10 cellular contexts compared by ENCODE assay signal in the genomic region with DNA sequence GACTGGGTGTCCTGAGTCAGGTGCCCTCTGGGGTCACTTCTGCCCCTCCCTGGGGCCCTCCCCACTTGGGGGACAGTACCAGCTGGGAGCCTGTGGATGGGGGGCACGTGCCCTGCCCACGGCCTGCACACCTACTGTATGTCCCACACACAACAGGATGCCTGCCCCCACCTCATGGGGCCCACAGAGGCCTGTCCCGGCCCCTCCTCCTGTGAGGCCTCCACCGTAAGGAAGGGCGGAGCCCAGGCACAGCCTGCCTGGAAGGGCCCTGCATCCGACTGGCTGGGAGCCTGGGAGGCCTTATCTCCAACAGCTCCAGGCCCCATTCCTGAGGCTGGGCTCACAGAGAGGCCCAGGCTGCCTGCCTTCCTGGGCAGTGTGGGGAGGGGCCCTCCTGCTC. TPM values are rescaled to one million over a fixed set of nuclear protein-coding genes. Genes with fewer than 3 reads are reported as not detected.
DNase-seq lines count a peak whose midpoint lies in the region; ATAC-seq, FAIRE-seq and TF ChIP-seq lines count a peak whose summit lies in the region.
"Had no signal": no experiment of that assay in that cellular context is flagged by ENCODE, and none has a peak within 500 bp of the region (broad histone marks: within the 10 kb centered on the region; RNA-seq: fewer than 3 reads in every experiment).

No MANE protein-coding gene starts in this region.

- no peak for FAIRE-seq in small intestine (lab: Jason Lieb, UNC)

- H3K4me3 ChIP-seq in GM23248: no peak overlapping the region
- no peak overlapping the region for H3K4me3 ChIP-seq in small intestine (ENCODE audit: low read depth in 1 of 2, low read length in 2 of 2)
- H3K4me3 ChIP-seq: adrenal gland had no signal

- no peak overlapping the region for H3K27ac ChIP-seq in GM23248
- H3K27ac ChIP-seq in small intestine (ENCODE audit: low read depth in 1 of 2, low read length in 1 of 2): no peak overlapping the region
- H3K27ac ChIP-seq: adrenal gland had no signal

- WGBS in GM23248 (ENCODE audit: low coverage in 1 of 2, low lambda C conversion rate in 2 of 2, missing lambda C conversion rate in 2 of 2), 2 experiments: 28 to 31% methylated on average over 6 of the region's 6 CpGs
- WGBS in small intestine, 3 donors: 5 to 33% (median 26%) methylated on average over 5 to 6 of the region's 6 CpGs

- intact Hi-C loops in cardiac septum (cut with DNase I): loop anchor here (5.0 kb wide), 1 partner anchor 50 kb away; the partner anchor contains the start of gene MOB2

- in situ Hi-C loops in GM23248 (cut with MboI): no loop called here

- H3K9me2 ChIP-seq in GM23248 (ENCODE audit: insufficient read depth): no peaks in the 10 kb centered on the region

- H3K9me3 ChIP-seq in GM23248 (ENCODE audit: low read depth) (no peaks in the 10 kb centered on the region), small intestine (ENCODE audit: control insufficient read depth, low read depth) (no peaks in the 10 kb centered on the region)
- H3K9me3 ChIP-seq: adrenal gland had no signal

- ATAC-seq in GM19455 (IDR thresholded peaks at IDR 0.05; ENCODE audit: unreplicated experiment): no peak
- ATAC-seq: naive thymus-derived CD8-positive, alpha-beta T cell had no signal

- DNase-seq in GM23248: peak; percentile 60
- peak; percentile 65 for DNase-seq in SK-N-DZ (ENCODE audit: low spot score)
- peak; percentile 83 for DNase-seq in cardiac septum (ENCODE audit: low spot score)
- peak; percentile 37 for DNase-seq in small intestine
- no peak for DNase-seq in COLO668 (lab: John Stamatoyannopoulos, UW; ENCODE audit: unreplicated experiment)
- DNase-seq in activated gamma-delta T cell (lab: John Stamatoyannopoulos, UW): no peak
- no peak for DNase-seq in erythroblast (lab: John Stamatoyannopoulos, UW)
- DNase-seq: naive thymus-derived CD8-positive, alpha-beta T cell had no signal

- H3K4me1 ChIP-seq in GM23248 (ENCODE audit: insufficient read depth) (no peaks in the 10 kb centered on the region), small intestine (ENCODE audit: control insufficient read depth in 2 of 2, insufficient read depth in 1 of 2, low read depth in 1 of 2, low read length in 1 of 2) (no peaks in the 10 kb centered on the region)
- H3K4me1 ChIP-seq: adrenal gland had no signal

- H2AFZ ChIP-seq in GM23248: no peak overlapping the region

- no peaks in the 10 kb centered on the region for H3K79me2 ChIP-seq in GM23248 (ENCODE audit: insufficient read depth)

- no peaks in the 10 kb centered on the region for H3F3A ChIP-seq in GM23248 (ENCODE audit: insufficient read depth)

- H3K36me3 ChIP-seq in GM23248 (ENCODE audit: low read depth) (no peaks in the 10 kb centered on the region), small intestine (ENCODE audit: control insufficient read depth in 2 of 2, insufficient read depth in 2 of 2, low read length in 2 of 2) (no peaks in the 10 kb centered on the region)
- H3K36me3 ChIP-seq: adrenal gland had no signal

- H3K9ac ChIP-seq in GM23248: no peak overlapping the region

- H3K27me3 ChIP-seq in GM23248 (replicated peaks; ENCODE audit: insufficient read depth) (no peaks in the 10 kb centered on the region), small intestine (ENCODE audit: control insufficient read depth in 2 of 2, insufficient read depth in 2 of 2, low read length in 2 of 2) (no peaks in the 10 kb centered on the region)

- TF ChIP-seq POLR2A in erythroblast (IDR thresholded peaks at IDR 0.05; ENCODE audit: low read length): no peak

- no peaks in the 10 kb centered on the region for H4K20me1 ChIP-seq in GM23248 (ENCODE audit: insufficient read depth)

- H3K4me2 ChIP-seq in GM23248 (ENCODE audit: unreplicated experiment): no peak overlapping the region

RNA-seq across cellular contexts. Expression of gene BRSK2, which starts 47.8 kb away (rescaled TPM):
- 0.11 and 0.13 TPM in 2 replicates for total RNA-seq in GM23248 (2014; rRNA removed; shearing (Covaris generic))
- not detected in 2 replicates for polyA plus RNA-seq in GM23248 (2016; fragmentation: Nextera tagmentation; extraction: Ambion mirVana)
- 37.3 and 46.3 TPM in 2 replicates for polyA plus RNA-seq in SK-N-DZ (2014; cell fraction: cytosol; rRNA removed)
- 66.2 and 73.1 TPM in 2 replicates for polyA plus RNA-seq in SK-N-DZ (2014; cell fraction: nucleus; rRNA removed)
- total RNA-seq in cardiac septum: 0.16 TPM
- 1 to 10 TPM in 1 of 3 donors, under 1 TPM in 1, not detected in 1; 0.27 to 3.3 TPM for polyA plus RNA-seq in small intestine
- polyA plus RNA-seq: naive thymus-derived CD8-positive, alpha-beta T cell had no signal

RNA-seq across cellular contexts. Expression of gene MOB2, which starts 49.1 kb away (rescaled TPM):
- 22.1 and 29.3 TPM in 2 replicates for total RNA-seq in GM23248 (2014; rRNA removed; shearing (Covaris generic))
- polyA plus RNA-seq in GM23248 (2016; fragmentation: Nextera tagmentation; extraction: Ambion mirVana) (27.1 and 28.8 TPM in 2 replicates), small intestine (10 to 100 TPM; 40.3 to 48.6 (median 43.8) TPM)
- 26.2 and 26.6 TPM in 2 replicates for polyA plus RNA-seq in SK-N-DZ (2014; cell fraction: cytosol; rRNA removed)
- 55.1 and 72.1 TPM in 2 replicates for polyA plus RNA-seq in SK-N-DZ (2014; cell fraction: nucleus; rRNA removed)
- total RNA-seq in cardiac septum: 48.5 TPM

Comparison
In these comparisons a context has a peak if more than half of its experiments do, and no peak if none do; other contexts are left out.
1. DNase-seq: peak in GM23248 (single experiment), SK-N-DZ (single experiment), cardiac septum (single experiment) and small intestine (single experiment); none in COLO668 (single experiment), activated gamma-delta T cell (single experiment) and erythroblast (0 of 2).